16 cellular contexts compared by ENCODE assay signal in the genomic region with DNA sequence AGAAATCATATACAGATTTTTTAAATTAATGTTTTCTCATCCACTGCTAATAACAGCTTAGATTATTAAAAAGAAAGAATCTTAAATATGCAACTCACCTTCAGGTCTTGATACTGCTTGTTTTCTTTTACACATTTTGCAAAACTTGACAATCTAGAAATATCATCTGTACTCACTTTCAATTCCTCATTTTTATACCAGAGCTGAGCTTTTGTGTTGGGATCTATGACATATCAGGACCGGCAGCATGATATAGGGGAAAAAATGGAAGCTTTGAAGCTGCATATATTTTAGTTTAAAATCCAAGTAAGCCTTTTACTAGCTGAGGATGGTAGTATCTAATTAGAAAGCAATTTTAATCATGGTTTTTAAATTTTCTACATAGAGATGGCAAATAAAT.
DNase-seq lines count a peak whose midpoint lies in the region; ATAC-seq and TF ChIP-seq lines count a peak whose summit lies in the region.
"Had no signal": no experiment of that assay in that cellular context is flagged by ENCODE, and none has a peak within 500 bp of the region (broad histone marks: within the 10 kb centered on the region; RNA-seq: fewer than 3 reads in every experiment).

No MANE protein-coding gene starts in this region.

- H3K4me1 ChIP-seq in colonic mucosa: no peaks in the 10 kb centered on the region
- H3K4me1 ChIP-seq: breast epithelium, Caco-2, gastrocnemius medialis, left ventricle myocardium inferior had no signal

- no peak overlapping the region for H3K27ac Mint-ChIP-seq in memory B cell
- H3K27ac Mint-ChIP-seq: activated naive CD8-positive, alpha-beta T cell treated with anti-CD3 and anti-CD28 coated beads, Interleukin-2, amount 50 U/mL, for 24 hours; T-helper 2 cell treated with Interferon-gamma antibody and Interleukin-4, amounts not matched to agents 5 μg/mL and 100 μg/mL, for 36 hours had no signal

- no peak overlapping the region for H3K4me3 ChIP-seq in colonic mucosa
- H3K4me3 ChIP-seq: breast epithelium, gastrocnemius medialis, left ventricle myocardium inferior, ovary had no signal

- no peak overlapping the region for H3K4me3 Mint-ChIP-seq in memory B cell
- H3K4me3 Mint-ChIP-seq: activated naive CD8-positive, alpha-beta T cell treated with anti-CD3 and anti-CD28 coated beads, Interleukin-2, amount 50 U/mL, for 24 hours; T-helper 2 cell treated with Interferon-gamma antibody and Interleukin-4, amounts not matched to agents 5 μg/mL and 100 μg/mL, for 36 hours had no signal

- TF ChIP-seq CTCF in colonic mucosa (IDR thresholded peaks at IDR 0.05): no peak

- H3K9me3 ChIP-seq in colonic mucosa: no peaks in the 10 kb centered on the region
- H3K9me3 ChIP-seq: breast epithelium, Caco-2, gastrocnemius medialis, left ventricle myocardium inferior, ovary had no signal

- no peak for DNase-seq in memory B cell (ENCODE audit: low spot score in 2 of 2)
- DNase-seq in colonic mucosa: no peak
- no peak for DNase-seq in HuH-7 (ENCODE audit: low spot score)
- DNase-seq: gastrocnemius medialis, left ventricle myocardium inferior, ovary had no signal

- no peak overlapping the region for H3K27ac ChIP-seq in colonic mucosa
- H3K27ac ChIP-seq: breast epithelium, gastrocnemius medialis, HL-60, left ventricle myocardium inferior, ovary had no signal

- intact Hi-C loops in colonic mucosa (cut with DNase I): no loop called here

- H3K9ac ChIP-seq in colonic mucosa (ENCODE audit: low read depth in 2 of 2, low read length in 2 of 2): no peak overlapping the region

- peaks cover 17% of the 10 kb centered on the region for H3K4me1 Mint-ChIP-seq in memory B cell
- H3K4me1 Mint-ChIP-seq: activated naive CD8-positive, alpha-beta T cell treated with anti-CD3 and anti-CD28 coated beads, Interleukin-2, amount 50 U/mL, for 24 hours had no signal

- no peaks in the 10 kb centered on the region for H3K9me3 Mint-ChIP-seq in memory B cell
- H3K9me3 Mint-ChIP-seq: activated naive CD8-positive, alpha-beta T cell treated with anti-CD3 and anti-CD28 coated beads, Interleukin-2, amount 50 U/mL, for 24 hours; T-helper 2 cell treated with Interferon-gamma antibody and Interleukin-4, amounts not matched to agents 5 μg/mL and 100 μg/mL, for 36 hours had no signal

- ATAC-seq in GM18511 (IDR thresholded peaks at IDR 0.05; ENCODE audit: unreplicated experiment) (peak; percentile 55), GM21447 (IDR thresholded peaks at IDR 0.05; ENCODE audit: unreplicated experiment) (peak; percentile 35), HG03175 (IDR thresholded peaks at IDR 0.05; ENCODE audit: unreplicated experiment) (peak; percentile 26), memory B cell (ENCODE audit: low read depth) (peak; percentile 73), HG02798 (IDR thresholded peaks at IDR 0.05; ENCODE audit: poor library complexity, unreplicated experiment) (no peak)
- ATAC-seq: gastrocnemius medialis, sciatic nerve had no signal

- H3K36me3 ChIP-seq in colonic mucosa: no peaks in the 10 kb centered on the region
- H3K36me3 ChIP-seq: breast epithelium, gastrocnemius medialis, left ventricle myocardium inferior, ovary had no signal

- peaks cover 5% of the 10 kb centered on the region for H3K27me3 Mint-ChIP-seq in memory B cell

- H3K27me3 ChIP-seq in colonic mucosa: no peaks in the 10 kb centered on the region
- H3K27me3 ChIP-seq: breast epithelium, gastrocnemius medialis, ovary had no signal

- H3K36me3 Mint-ChIP-seq in memory B cell: no peaks in the 10 kb centered on the region
